In the genomic region with DNA sequence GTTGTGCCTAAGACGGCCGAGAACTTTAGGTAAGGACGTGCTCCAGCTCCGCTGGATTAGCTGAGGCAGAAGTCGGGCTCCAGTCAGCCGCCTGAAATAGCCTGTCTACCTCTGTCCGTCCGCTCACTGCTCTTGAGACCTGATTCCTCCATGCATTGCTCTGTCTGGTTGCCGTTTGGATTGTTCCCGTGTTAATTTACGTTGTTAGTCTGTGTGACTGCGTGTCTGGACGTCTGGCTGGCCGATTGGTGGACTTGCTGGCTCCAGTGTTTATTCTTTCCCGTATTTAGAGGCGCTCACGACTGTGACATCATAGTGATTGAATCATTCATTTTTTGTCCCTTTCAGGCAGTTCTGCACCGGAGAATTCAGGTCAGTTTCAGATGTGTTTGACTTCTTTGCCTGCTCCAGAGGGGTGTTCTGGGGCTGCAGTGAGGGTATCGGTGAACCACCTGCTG, we compare ENCODE assay signal across 8 cellular contexts. TPM values are rescaled to one million over a fixed set of nuclear protein-coding genes. Genes with fewer than 3 reads are reported as not detected.
DNase-seq lines count a peak whose midpoint lies in the region; ATAC-seq and TF ChIP-seq lines count a peak whose summit lies in the region.

No MANE protein-coding gene starts in this region.

- peak overlapping the region; percentile 89 for H3K4me2 ChIP-seq in OCI-LY3 (ENCODE audit: low read length)
- peak overlapping the region; percentile 73 for H3K4me2 ChIP-seq in neural cell (ENCODE audit: low read length)

- H3K9me3 ChIP-seq in OCI-LY3 (ENCODE audit: insufficient read depth, low read length), result no peaks in the 10 kb centered on the region
- H3K9me3 ChIP-seq in neural cell (ENCODE audit: low read length), result no peaks in the 10 kb centered on the region

- H3K4me1 Mint-ChIP-seq in endothelial cell (ENCODE audit: unreplicated experiment), result peaks cover 21% of the 10 kb centered on the region

- H3K27ac Mint-ChIP-seq in endothelial cell (ENCODE audit: unreplicated experiment), result peak overlapping the region; percentile 69

- no peaks in the 10 kb centered on the region for H3K9me3 Mint-ChIP-seq in endothelial cell (ENCODE audit: unreplicated experiment)

- no peak for TF ChIP-seq RAD21 in neural cell (conservative IDR thresholded peaks at IDR 0.05)

- H3K27ac ChIP-seq in OCI-LY3 (ENCODE audit: low read length) (0 out of 2 replicates have a peak overlapping the region, but pooled peaks have one; percentile 43), neural cell (ENCODE audit: low read length) (peak overlapping the region; percentile 14)

- H3K79me2 ChIP-seq in OCI-LY3 (ENCODE audit: low read length) (peaks cover 33% of the 10 kb centered on the region), neural cell (replicated peaks; ENCODE audit: insufficient read depth, low read length) (peaks cover 8% of the 10 kb centered on the region)

- TF ChIP-seq EP300 in neural cell (conservative IDR thresholded peaks at IDR 0.05; ENCODE audit: poor library complexity, severe bottlenecking), result no peak

- TF ChIP-seq CTCF in OCI-LY3 (IDR thresholded peaks at IDR 0.05; ENCODE audit: low read depth, low read length) (no peak), endothelial cell (IDR thresholded peaks at IDR 0.05; ENCODE audit: unreplicated experiment) (no peak), neural cell (IDR thresholded peaks at IDR 0.05; ENCODE audit: poor library complexity, severe bottlenecking) (no peak)

- H3F3A ChIP-seq in neural cell (ENCODE audit: insufficient read depth, low read length, poor library complexity, severe bottlenecking), result no peaks in the 10 kb centered on the region

- H3K4me1 ChIP-seq in OCI-LY3 (ENCODE audit: low read length), result peaks cover 12% of the 10 kb centered on the region

- H3K36me3 ChIP-seq in OCI-LY3 (replicated peaks; ENCODE audit: low read depth, low read length), result peaks cover 14% of the 10 kb centered on the region
- H3K36me3 ChIP-seq in neural cell (ENCODE audit: insufficient read depth, low read length), result no peaks in the 10 kb centered on the region

- ATAC-seq in GM21619 (IDR thresholded peaks at IDR 0.05; ENCODE audit: unreplicated experiment), result no peak

- H3K9ac ChIP-seq in OCI-LY3 (ENCODE audit: low read length) (peak overlapping the region; percentile 77), neural cell (ENCODE audit: low read length) (peak overlapping the region; percentile 61)

- peak overlapping the region; percentile 95 for H3K4me3 Mint-ChIP-seq in endothelial cell (ENCODE audit: unreplicated experiment)

- peak overlapping the region; percentile 93 for H3K4me3 ChIP-seq in OCI-LY3 (ENCODE audit: low read length)
- H3K4me3 ChIP-seq in neural cell (ENCODE audit: low read length), result peak overlapping the region; percentile 85

- peaks cover 7% of the 10 kb centered on the region for H3K36me3 Mint-ChIP-seq in endothelial cell (ENCODE audit: low read depth, unreplicated experiment)

- peaks cover 2% of the 10 kb centered on the region for H3K27me3 Mint-ChIP-seq in endothelial cell (ENCODE audit: unreplicated experiment)

- DNase-seq in NCI-H526 (lab: John Stamatoyannopoulos, UW) (peak; percentile 31 to 53), NCI-H526 treated with DMSO at 0.1 percent for 48 hours (lab: John Stamatoyannopoulos, UW) (no peak), endothelial cell (ENCODE audit: low spot score) (no peak), AML-193 (lab: John Stamatoyannopoulos, UW) (no peak), NCI-H1048 (lab: John Stamatoyannopoulos, UW) (no peak)

- H3K9me2 ChIP-seq in neural cell (ENCODE audit: insufficient read depth, low read length), result no peaks in the 10 kb centered on the region

- H2AFZ ChIP-seq in OCI-LY3 (ENCODE audit: low read depth, low read length), result no peak overlapping the region
- peak overlapping the region; percentile 41 for H2AFZ ChIP-seq in neural cell (ENCODE audit: low read depth, low read length)

- H4K20me1 ChIP-seq in OCI-LY3 (ENCODE audit: insufficient read depth, low read length), result no peaks in the 10 kb centered on the region
- H4K20me1 ChIP-seq in neural cell (ENCODE audit: insufficient read depth), result no peaks in the 10 kb centered on the region

- H3K27me3 ChIP-seq in OCI-LY3 (ENCODE audit: low read depth, low read length), result no peaks in the 10 kb centered on the region
- no peaks in the 10 kb centered on the region for H3K27me3 ChIP-seq in neural cell (ENCODE audit: insufficient read depth, low read depth, low read length)

TF ChIP-seq in neural cell, 6 proteins besides CTCF, POLR2A, EP300 and RAD21:
- no peak for TF ChIP-seq MXI1 (conservative IDR thresholded peaks at IDR 0.05; ENCODE audit: poor library complexity, severe bottlenecking)
- TF ChIP-seq EZH2 (IDR thresholded peaks at IDR 0.05; ENCODE audit: borderline replicate concordance, insufficient read depth, low read length, poor library complexity, severe bottlenecking), result no peak
- no peak for TF ChIP-seq TAF1 (IDR thresholded peaks at IDR 0.05; ENCODE audit: low read depth)
- no peak for TF ChIP-seq POLR2AphosphoS5 (IDR thresholded peaks at IDR 0.05)
- TF ChIP-seq, protein P1, sequence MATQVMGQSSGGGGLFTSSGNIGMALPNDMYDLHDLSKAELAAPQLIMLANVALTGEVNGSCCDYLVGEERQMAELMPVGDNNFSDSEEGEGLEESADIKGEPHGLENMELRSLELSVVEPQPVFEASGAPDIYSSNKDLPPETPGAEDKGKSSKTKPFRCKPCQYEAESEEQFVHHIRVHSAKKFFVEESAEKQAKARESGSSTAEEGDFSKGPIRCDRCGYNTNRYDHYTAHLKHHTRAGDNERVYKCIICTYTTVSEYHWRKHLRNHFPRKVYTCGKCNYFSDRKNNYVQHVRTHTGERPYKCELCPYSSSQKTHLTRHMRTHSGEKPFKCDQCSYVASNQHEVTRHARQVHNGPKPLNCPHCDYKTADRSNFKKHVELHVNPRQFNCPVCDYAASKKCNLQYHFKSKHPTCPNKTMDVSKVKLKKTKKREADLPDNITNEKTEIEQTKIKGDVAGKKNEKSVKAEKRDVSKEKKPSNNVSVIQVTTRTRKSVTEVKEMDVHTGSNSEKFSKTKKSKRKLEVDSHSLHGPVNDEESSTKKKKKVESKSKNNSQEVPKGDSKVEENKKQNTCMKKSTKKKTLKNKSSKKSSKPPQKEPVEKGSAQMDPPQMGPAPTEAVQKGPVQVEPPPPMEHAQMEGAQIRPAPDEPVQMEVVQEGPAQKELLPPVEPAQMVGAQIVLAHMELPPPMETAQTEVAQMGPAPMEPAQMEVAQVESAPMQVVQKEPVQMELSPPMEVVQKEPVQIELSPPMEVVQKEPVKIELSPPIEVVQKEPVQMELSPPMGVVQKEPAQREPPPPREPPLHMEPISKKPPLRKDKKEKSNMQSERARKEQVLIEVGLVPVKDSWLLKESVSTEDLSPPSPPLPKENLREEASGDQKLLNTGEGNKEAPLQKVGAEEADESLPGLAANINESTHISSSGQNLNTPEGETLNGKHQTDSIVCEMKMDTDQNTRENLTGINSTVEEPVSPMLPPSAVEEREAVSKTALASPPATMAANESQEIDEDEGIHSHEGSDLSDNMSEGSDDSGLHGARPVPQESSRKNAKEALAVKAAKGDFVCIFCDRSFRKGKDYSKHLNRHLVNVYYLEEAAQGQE (IDR thresholded peaks at IDR 0.05; ENCODE audit: borderline replicate concordance), result no peak
- TF ChIP-seq SMC3 (conservative IDR thresholded peaks at IDR 0.05; ENCODE audit: poor library complexity), result no peak

RNA-seq across cellular contexts. Expression of a gene that starts 0.7 kb away (rescaled TPM):
- 37.4 TPM for total RNA-seq in endothelial cell (ENCODE audit: unreplicated experiment)
- 61.9 and 85.0 TPM in 2 replicates for polyA plus RNA-seq in neural cell
- 14.9 and 21.5 TPM in 2 replicates for polyA minus RNA-seq in neural cell

RNA-seq across cellular contexts. Expression of a gene that starts 23.3 kb away (rescaled TPM):
- total RNA-seq in endothelial cell (ENCODE audit: unreplicated experiment), result 741 TPM
- 668 and 706 TPM in 2 replicates for polyA plus RNA-seq in neural cell
- 877 and 945 TPM in 2 replicates for polyA minus RNA-seq in neural cell

Comparison
In these comparisons a context has a peak if more than half of its experiments do, and no peak if none do; other contexts are left out.
1. DNase-seq: peak in NCI-H526 (2 of 2); none in NCI-H526 treated with DMSO at 0.1 percent for 48 hours (single experiment), endothelial cell (single experiment), AML-193 (0 of 2) and NCI-H1048 (single experiment).